8 cellular contexts compared by ENCODE assay signal in genomic region chr6:49606696-49607390, GRCh38. TPM values are rescaled to one million over a fixed set of nuclear protein-coding genes. Genes with fewer than 3 reads are reported as not detected.
DNase-seq lines count a peak whose midpoint lies in the region; ATAC-seq, FAIRE-seq and TF ChIP-seq lines count a peak whose summit lies in the region.

No MANE protein-coding gene starts in this region.

- peak; percentile 91 for TF ChIP-seq CTCF in astrocyte (IDR thresholded peaks at IDR 0.05; ENCODE audit: insufficient read depth, low read depth, low read length)

- H3K79me2 ChIP-seq in astrocyte (ENCODE audit: insufficient read depth, low read length) = no peaks in the 10 kb centered on the region

- H3K9me3 ChIP-seq in astrocyte (ENCODE audit: insufficient read depth, low read depth, low read length) = no peaks in the 10 kb centered on the region

- no peak overlapping the region for H3K4me3 Mint-ChIP-seq in astrocyte (ENCODE audit: unreplicated experiment)
- H3K4me3 Mint-ChIP-seq in stimulated activated memory B cell treated with anti-CD40 and anti-IgM and Interleukin-4, amounts not matched to agents 10 μg/mL and 1 μg/mL and 100 μg/mL, for 72 hours = no peak overlapping the region

- H3K9ac ChIP-seq in astrocyte (ENCODE audit: low read length) = no peak overlapping the region

- no peak overlapping the region for H3K4me3 ChIP-seq in astrocyte (ENCODE audit: insufficient read depth, low read depth, low read length)

- FAIRE-seq in astrocyte (lab: Jason Lieb, UNC) = peak; percentile 85

- H3K4me1 Mint-ChIP-seq in astrocyte (ENCODE audit: low read depth, unreplicated experiment) = peaks cover 2% of the 10 kb centered on the region
- no peaks in the 10 kb centered on the region for H3K4me1 Mint-ChIP-seq in stimulated activated memory B cell treated with anti-CD40 and anti-IgM and Interleukin-4, amounts not matched to agents 10 μg/mL and 1 μg/mL and 100 μg/mL, for 72 hours

- no peaks in the 10 kb centered on the region for H4K20me1 ChIP-seq in astrocyte (ENCODE audit: insufficient read depth, low read length)

- peak; percentile 98 for ATAC-seq in GM21529 (IDR thresholded peaks at IDR 0.05; ENCODE audit: unreplicated experiment)
- peak; percentile 55 for ATAC-seq in stimulated activated memory B cell treated with anti-CD40 and anti-IgM and Interleukin-4, amounts not matched to agents 10 μg/mL and 1 μg/mL and 100 μg/mL, for 72 hours

- DNase-seq in activated T-cell treated with anti-CD3 and anti-CD28 coated beads, Interleukin-2, amount 50 U/mL, for 48 hours = peak; percentile 16 to 21
- no peak for DNase-seq in activated T-cell treated with anti-CD3 and anti-CD28 coated beads, Interleukin-2, amount 50 U/mL, for 1 hour
- DNase-seq in HS-5 (ENCODE audit: low read depth) (peak; percentile 56), NCI-H748 (lab: John Stamatoyannopoulos, UW; ENCODE audit: unreplicated experiment) (peak; percentile 96), astrocyte (ENCODE audit: low read depth) (peak; percentile 64), iPS DF 19.7 (ENCODE audit: low read depth, low spot score) (peak; percentile 33)

- H3K27me3 Mint-ChIP-seq in astrocyte (ENCODE audit: low read depth, unreplicated experiment) = no peaks in the 10 kb centered on the region
- no peaks in the 10 kb centered on the region for H3K27me3 Mint-ChIP-seq in stimulated activated memory B cell treated with anti-CD40 and anti-IgM and Interleukin-4, amounts not matched to agents 10 μg/mL and 1 μg/mL and 100 μg/mL, for 72 hours

- H3K27ac ChIP-seq in astrocyte (ENCODE audit: low read depth, low read length) = no peak overlapping the region

- no peak overlapping the region for H3K27ac Mint-ChIP-seq in astrocyte (ENCODE audit: unreplicated experiment)
- no peak overlapping the region for H3K27ac Mint-ChIP-seq in stimulated activated memory B cell treated with anti-CD40 and anti-IgM and Interleukin-4, amounts not matched to agents 10 μg/mL and 1 μg/mL and 100 μg/mL, for 72 hours

- H3K36me3 Mint-ChIP-seq in astrocyte (ENCODE audit: low read depth, unreplicated experiment) = no peaks in the 10 kb centered on the region
- no peaks in the 10 kb centered on the region for H3K36me3 Mint-ChIP-seq in stimulated activated memory B cell treated with anti-CD40 and anti-IgM and Interleukin-4, amounts not matched to agents 10 μg/mL and 1 μg/mL and 100 μg/mL, for 72 hours

- H3K36me3 ChIP-seq in astrocyte (ENCODE audit: insufficient read depth, low read length) = no peaks in the 10 kb centered on the region

- H3K27me3 ChIP-seq in astrocyte (ENCODE audit: insufficient read depth, low read length) = no peaks in the 10 kb centered on the region

- H3K9me3 Mint-ChIP-seq in astrocyte (ENCODE audit: unreplicated experiment) = peaks cover 4% of the 10 kb centered on the region
- peaks cover 3% of the 10 kb centered on the region for H3K9me3 Mint-ChIP-seq in stimulated activated memory B cell treated with anti-CD40 and anti-IgM and Interleukin-4, amounts not matched to agents 10 μg/mL and 1 μg/mL and 100 μg/mL, for 72 hours

- H2AFZ ChIP-seq in astrocyte (ENCODE audit: low read depth, low read length) = no peak overlapping the region

- H3K4me1 ChIP-seq in astrocyte (ENCODE audit: insufficient read depth, low read length) = no peaks in the 10 kb centered on the region

- no peak overlapping the region for H3K4me2 ChIP-seq in astrocyte (ENCODE audit: low read length)

RNA-seq across cellular contexts. Expression of gene RHAG, which starts 29.8 kb away (rescaled TPM):
- not detected in 2 replicates for total RNA-seq in astrocyte

RNA-seq across cellular contexts. Expression of gene C6orf141, which starts 56.4 kb away (rescaled TPM):
- 0.55 and 4.6 TPM in 2 replicates for total RNA-seq in astrocyte
